Comparison of ENCODE assay signal across 13 cellular contexts in genomic region chr13:50323440-50324070, GRCh38.
DNase-seq lines count a peak whose midpoint lies in the region; ATAC-seq, FAIRE-seq and TF ChIP-seq lines count a peak whose summit lies in the region.
"Had no signal": no experiment of that assay in that cellular context is flagged by ENCODE, and none has a peak within 500 bp of the region (broad histone marks: within the 10 kb centered on the region; RNA-seq: fewer than 3 reads in every experiment).

No MANE protein-coding gene starts in this region.

- H3K79me2 ChIP-seq in endothelial cell of umbilical vein (ENCODE audit: control insufficient read depth, insufficient read depth, low read length) (no peaks in the 10 kb centered on the region), osteoblast (ENCODE audit: insufficient read depth, low read length) (no peaks in the 10 kb centered on the region)
- H3K79me2 ChIP-seq: parathyroid adenoma had no signal

- H3K27ac ChIP-seq in Panc1 (ENCODE audit: low read length) (peak overlapping the region; percentile 63; the same call in 1 of the 2 replicates), endothelial cell of umbilical vein (ENCODE audit: insufficient read depth, low read depth, low read length) (no peak overlapping the region), osteoblast (ENCODE audit: low read depth, low read length) (peak overlapping the region; percentile 88)
- H3K27ac ChIP-seq: parathyroid adenoma had no signal

- H3K4me1 ChIP-seq in Panc1 (ENCODE audit: control insufficient read depth, insufficient read depth, low read length) = peaks cover 25% of the 10 kb centered on the region
- peaks cover 17% of the 10 kb centered on the region for H3K4me1 ChIP-seq in endothelial cell of umbilical vein (ENCODE audit: control insufficient read depth, extremely low read depth, insufficient read depth, low read length)
- H3K4me1 ChIP-seq in osteoblast (ENCODE audit: insufficient read depth, low read length) = peaks cover 27% of the 10 kb centered on the region
- H3K4me1 ChIP-seq: parathyroid adenoma had no signal

- H3K36me3 ChIP-seq in Panc1 (ENCODE audit: control insufficient read depth, insufficient read depth, low read length) (no peaks in the 10 kb centered on the region), endothelial cell of umbilical vein (ENCODE audit: control insufficient read depth in 2 of 2, extremely low read depth in 1 of 2, insufficient read depth in 2 of 2, low read length in 2 of 2) (no peaks in the 10 kb centered on the region), osteoblast (ENCODE audit: insufficient read depth, low read length) (no peaks in the 10 kb centered on the region)

- DNase-seq in EL (peak; percentile 92), Panc1 (ENCODE audit: low read depth, low spot score) (no peak), endothelial cell of umbilical vein (ENCODE audit: low read depth, low spot score) (peak; percentile 41), osteoblast (ENCODE audit: insufficient read length, low spot score, missing footprints) (no peak), sciatic nerve (ENCODE audit: low spot score) (no peak), natural killer cell (no peak), amygdala (lab: John Stamatoyannopoulos, UW) (no peak)
- DNase-seq: activated T-cell treated with anti-CD3 and anti-CD28 coated beads, Interleukin-2, amount 50 U/mL, for 48 hours; DMS 273 treated with DMSO at 0.1 percent for 48 hours had no signal

- H3K9me3 Mint-ChIP-seq in natural killer cell = no peaks in the 10 kb centered on the region

- no peak for FAIRE-seq in endothelial cell of umbilical vein (lab: Jason Lieb, UNC)

- H3K27me3 Mint-ChIP-seq in natural killer cell (ENCODE audit: low read depth in 2 of 2) = peaks cover 0 to 2% of the 10 kb centered on the region in 2 donors
- H3K27me3 Mint-ChIP-seq: central memory CD8-positive, alpha-beta T cell had no signal

- H3K27me3 ChIP-seq in Panc1 (ENCODE audit: control insufficient read depth, insufficient read depth, low read length) = no peaks in the 10 kb centered on the region
- H3K27me3 ChIP-seq in endothelial cell of umbilical vein (ENCODE audit: control insufficient read depth in 2 of 2, insufficient read depth in 2 of 2, low read length in 2 of 2) = no peaks in the 10 kb centered on the region
- H3K27me3 ChIP-seq in osteoblast (ENCODE audit: insufficient read depth, low read length) = no peaks in the 10 kb centered on the region

- H3K4me1 Mint-ChIP-seq in natural killer cell = peaks cover 23 to 32% of the 10 kb centered on the region in 2 donors

- no peak overlapping the region for H3K9ac ChIP-seq in endothelial cell of umbilical vein (replicated peaks; ENCODE audit: extremely low read depth, insufficient read depth, low read length)
- H3K9ac ChIP-seq: parathyroid adenoma had no signal

- H3K9me3 ChIP-seq in Panc1 (ENCODE audit: control insufficient read depth, insufficient read depth, low read depth, low read length) (no peaks in the 10 kb centered on the region), endothelial cell of umbilical vein (replicated peaks; ENCODE audit: control insufficient read depth, insufficient read depth, low read length) (no peaks in the 10 kb centered on the region), osteoblast (ENCODE audit: low read depth, low read length) (no peaks in the 10 kb centered on the region)

- in situ Hi-C loops in Panc1 (cut with HindIII; ENCODE audit: low pct_unique_long_range_greater_than_20kb, low sequenced_read_pairs) = no loop called here

- no peak overlapping the region for H3K27ac Mint-ChIP-seq in natural killer cell

- dilution Hi-C loops in endothelial cell of umbilical vein (cut with MboI; ENCODE audit: extremely low pct_ligation_motif_present, low sequenced_read_pairs) = no loop called here

- CTCF ChIA-PET in Panc1 (lab: Charles Lee) = no interaction called here
- CTCF ChIA-PET in endothelial cell of umbilical vein (lab: Charles Lee) = interaction anchor here (0.9 to 1.4 kb wide), 2 partner anchors 10 to 11 kb away, joined by 3 to 4 read pairs; no protein-coding TSS in a partner anchor

- no peak for TF ChIP-seq POLR2A in endothelial cell of umbilical vein (IDR thresholded peaks at IDR 0.05; ENCODE audit: low read depth, low read length)

- no TSS peak for BruUV-seq in Panc1 (replicated peaks; lab: Mats Ljungman, UMichigan)
- no TSS peak for BruUV-seq in endothelial cell of umbilical vein (replicated peaks; lab: Mats Ljungman, UMichigan)

- ATAC-seq in Panc1 = no peak
- no peak for ATAC-seq in sciatic nerve
- no peak for ATAC-seq in natural killer cell
- no peak for ATAC-seq in GM19324 (IDR thresholded peaks at IDR 0.05; ENCODE audit: low FRiP score, unreplicated experiment)

- H2AFZ ChIP-seq in endothelial cell of umbilical vein (ENCODE audit: low read depth, low read length) (no peak overlapping the region), osteoblast (ENCODE audit: low read length) (peak overlapping the region; percentile 69)
- H2AFZ ChIP-seq: parathyroid adenoma had no signal

- POLR2A ChIA-PET in Panc1 (lab: Charles Lee) = no interaction called here
- POLR2A ChIA-PET in endothelial cell of umbilical vein (lab: Charles Lee) = no interaction called here

- no peaks in the 10 kb centered on the region for H3K9me1 ChIP-seq in endothelial cell of umbilical vein (replicated peaks; ENCODE audit: control insufficient read depth, extremely low read depth, insufficient read depth, low read length)

- no peaks in the 10 kb centered on the region for H3K36me3 Mint-ChIP-seq in natural killer cell

- intact Hi-C loops in Panc1 (cut with micrococcal nuclease; ENCODE audit: unreplicated experiment) (loop anchor here (5.0 kb wide), 1 partner anchor 189 kb away; no protein-coding TSS in a partner anchor), endothelial cell of umbilical vein (cut with micrococcal nuclease) (loop anchor here (10.0 kb wide), 1 partner anchor 121 kb away; no protein-coding TSS in a partner anchor), sciatic nerve (cut with DNase I) (no loop called here), natural killer cell (cut with micrococcal nuclease) (no loop called here)

- no peak overlapping the region for H3K4me3 ChIP-seq in Panc1 (ENCODE audit: low read depth in 2 of 2, low read length in 2 of 2)
- no peak overlapping the region for H3K4me3 ChIP-seq in endothelial cell of umbilical vein (replicated peaks in 1 of 3; ENCODE audit: insufficient read depth in 1 of 3, low read depth in 1 of 3, low read length in 3 of 3)
- H3K4me3 ChIP-seq in osteoblast (ENCODE audit: insufficient read depth, low read length) = no peak overlapping the region
- H3K4me3 ChIP-seq: lung had no signal

- H3K4me2 ChIP-seq in endothelial cell of umbilical vein (ENCODE audit: insufficient read depth, low read length) (no peak overlapping the region), osteoblast (ENCODE audit: insufficient read depth, low read length) (peak overlapping the region; percentile 1)

- TF ChIP-seq CTCF in Panc1 (IDR thresholded peaks at IDR 0.05) (no peak), endothelial cell of umbilical vein (IDR thresholded peaks at IDR 0.05; ENCODE audit: extremely low read depth in 1 of 2, insufficient read depth in 1 of 2, low read depth in 1 of 2, low read length in 2 of 2) (no peak), osteoblast (IDR thresholded peaks at IDR 0.05; ENCODE audit: extremely low read depth, low read depth, low read length) (no peak), natural killer cell (IDR thresholded peaks at IDR 0.05) (no peak)

- no peak overlapping the region for H3K4me3 Mint-ChIP-seq in natural killer cell
- H3K4me3 Mint-ChIP-seq: central memory CD8-positive, alpha-beta T cell had no signal

- no peaks in the 10 kb centered on the region for H4K20me1 ChIP-seq in endothelial cell of umbilical vein (replicated peaks; ENCODE audit: control insufficient read depth, extremely low read depth, insufficient read depth, low read length)
- no peaks in the 10 kb centered on the region for H4K20me1 ChIP-seq in osteoblast (ENCODE audit: insufficient read depth, low read length)

TF ChIP-seq in endothelial cell of umbilical vein, 7 proteins besides CTCF, POLR2A, EP300 and RAD21:
- TF ChIP-seq FOS (IDR thresholded peaks at IDR 0.05; ENCODE audit: borderline replicate concordance, insufficient read depth, low read length) (peak; percentile 63), JUN (IDR thresholded peaks at IDR 0.05; ENCODE audit: borderline replicate concordance, insufficient read depth, insufficient read length, low read depth) (peak; percentile 65), GATA2 (IDR thresholded peaks at IDR 0.05; ENCODE audit: insufficient read depth, insufficient read length, low read depth, low read length) (no peak), MAX (IDR thresholded peaks at IDR 0.05; ENCODE audit: insufficient read depth, insufficient read length) (no peak)

Comparison
In these comparisons a context has a peak if more than half of its experiments do, and no peak if none do; other contexts are left out.
1. DNase-seq: peak in EL (single experiment) and endothelial cell of umbilical vein (single experiment); none in Panc1 (single experiment), osteoblast (single experiment), sciatic nerve (single experiment), natural killer cell (single experiment) and amygdala (0 of 56).
2. intact Hi-C loops: an anchor here in Panc1 (5.0 kb wide) and endothelial cell of umbilical vein (10.0 kb wide); none called in sciatic nerve and natural killer cell.